In the genomic region with DNA sequence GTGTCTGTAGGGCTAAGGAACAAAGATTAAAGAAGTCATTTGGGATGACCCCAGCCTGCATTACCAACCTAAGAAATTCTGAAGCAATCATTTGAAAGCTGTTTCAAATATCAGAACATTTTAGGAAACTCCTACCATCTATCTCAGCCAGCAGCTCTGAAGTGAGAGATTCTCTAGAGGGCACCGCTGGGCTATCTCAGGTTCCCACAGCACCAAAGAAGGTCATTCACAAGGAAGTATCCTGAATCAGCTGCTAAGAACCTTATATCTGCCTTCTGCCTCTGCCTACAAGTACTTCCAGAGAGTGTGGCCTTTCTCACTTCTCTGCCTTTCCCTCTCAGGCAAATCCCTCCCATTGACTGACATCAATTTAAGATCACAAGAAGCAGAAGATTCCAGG, we compare ENCODE assay signal across 2 cellular contexts.
TF ChIP-seq lines count a peak whose summit lies in the region.

No MANE protein-coding gene starts in this region.

TF ChIP-seq in HCT116, 20 proteins besides CTCF, POLR2A, EP300 and RAD21 (continued from another document):
- TF ChIP-seq, protein P1, sequence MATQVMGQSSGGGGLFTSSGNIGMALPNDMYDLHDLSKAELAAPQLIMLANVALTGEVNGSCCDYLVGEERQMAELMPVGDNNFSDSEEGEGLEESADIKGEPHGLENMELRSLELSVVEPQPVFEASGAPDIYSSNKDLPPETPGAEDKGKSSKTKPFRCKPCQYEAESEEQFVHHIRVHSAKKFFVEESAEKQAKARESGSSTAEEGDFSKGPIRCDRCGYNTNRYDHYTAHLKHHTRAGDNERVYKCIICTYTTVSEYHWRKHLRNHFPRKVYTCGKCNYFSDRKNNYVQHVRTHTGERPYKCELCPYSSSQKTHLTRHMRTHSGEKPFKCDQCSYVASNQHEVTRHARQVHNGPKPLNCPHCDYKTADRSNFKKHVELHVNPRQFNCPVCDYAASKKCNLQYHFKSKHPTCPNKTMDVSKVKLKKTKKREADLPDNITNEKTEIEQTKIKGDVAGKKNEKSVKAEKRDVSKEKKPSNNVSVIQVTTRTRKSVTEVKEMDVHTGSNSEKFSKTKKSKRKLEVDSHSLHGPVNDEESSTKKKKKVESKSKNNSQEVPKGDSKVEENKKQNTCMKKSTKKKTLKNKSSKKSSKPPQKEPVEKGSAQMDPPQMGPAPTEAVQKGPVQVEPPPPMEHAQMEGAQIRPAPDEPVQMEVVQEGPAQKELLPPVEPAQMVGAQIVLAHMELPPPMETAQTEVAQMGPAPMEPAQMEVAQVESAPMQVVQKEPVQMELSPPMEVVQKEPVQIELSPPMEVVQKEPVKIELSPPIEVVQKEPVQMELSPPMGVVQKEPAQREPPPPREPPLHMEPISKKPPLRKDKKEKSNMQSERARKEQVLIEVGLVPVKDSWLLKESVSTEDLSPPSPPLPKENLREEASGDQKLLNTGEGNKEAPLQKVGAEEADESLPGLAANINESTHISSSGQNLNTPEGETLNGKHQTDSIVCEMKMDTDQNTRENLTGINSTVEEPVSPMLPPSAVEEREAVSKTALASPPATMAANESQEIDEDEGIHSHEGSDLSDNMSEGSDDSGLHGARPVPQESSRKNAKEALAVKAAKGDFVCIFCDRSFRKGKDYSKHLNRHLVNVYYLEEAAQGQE (IDR thresholded peaks at IDR 0.05; ENCODE audit: low read depth): no peak
- no peak for TF ChIP-seq SIN3A (IDR thresholded peaks at IDR 0.05; ENCODE audit: low read depth)
TF ChIP-seq in HCT116: peak in this region for 0.

TF ChIP-seq in SK-N-SH treated with all-trans-retinoic acid at 6 μM for 48 hours, 23 proteins besides CTCF, POLR2A, EP300 and RAD21 (continued from another document):
- TF ChIP-seq ZNF565 (CRISPR knock-in tag; conservative IDR thresholded peaks at IDR 0.05; ENCODE audit: low read depth) (no peak), OSR1 (CRISPR knock-in tag; IDR thresholded peaks at IDR 0.05) (no peak), PPARA (CRISPR knock-in tag; IDR thresholded peaks at IDR 0.05; ENCODE audit: borderline replicate concordance) (no peak), ARNTL (CRISPR knock-in tag; IDR thresholded peaks at IDR 0.05; ENCODE audit: borderline replicate concordance, low read depth) (no peak), SNAI2 (CRISPR knock-in tag; IDR thresholded peaks at IDR 0.05) (no peak)
- TF ChIP-seq, protein P2, sequence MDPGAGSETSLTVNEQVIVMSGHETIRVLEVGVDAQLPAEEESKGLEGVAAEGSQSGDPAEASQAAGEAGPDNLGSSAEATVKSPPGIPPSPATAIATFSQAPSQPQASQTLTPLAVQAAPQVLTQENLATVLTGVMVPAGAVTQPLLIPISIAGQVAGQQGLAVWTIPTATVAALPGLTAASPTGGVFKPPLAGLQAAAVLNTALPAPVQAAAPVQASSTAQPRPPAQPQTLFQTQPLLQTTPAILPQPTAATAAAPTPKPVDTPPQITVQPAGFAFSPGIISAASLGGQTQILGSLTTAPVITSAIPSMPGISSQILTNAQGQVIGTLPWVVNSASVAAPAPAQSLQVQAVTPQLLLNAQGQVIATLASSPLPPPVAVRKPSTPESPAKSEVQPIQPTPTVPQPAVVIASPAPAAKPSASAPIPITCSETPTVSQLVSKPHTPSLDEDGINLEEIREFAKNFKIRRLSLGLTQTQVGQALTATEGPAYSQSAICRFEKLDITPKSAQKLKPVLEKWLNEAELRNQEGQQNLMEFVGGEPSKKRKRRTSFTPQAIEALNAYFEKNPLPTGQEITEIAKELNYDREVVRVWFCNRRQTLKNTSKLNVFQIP (CRISPR knock-in tag; IDR thresholded peaks at IDR 0.05; ENCODE audit: borderline replicate concordance, low read depth): no peak
